17 cellular contexts compared by ENCODE assay signal in the genomic region with DNA sequence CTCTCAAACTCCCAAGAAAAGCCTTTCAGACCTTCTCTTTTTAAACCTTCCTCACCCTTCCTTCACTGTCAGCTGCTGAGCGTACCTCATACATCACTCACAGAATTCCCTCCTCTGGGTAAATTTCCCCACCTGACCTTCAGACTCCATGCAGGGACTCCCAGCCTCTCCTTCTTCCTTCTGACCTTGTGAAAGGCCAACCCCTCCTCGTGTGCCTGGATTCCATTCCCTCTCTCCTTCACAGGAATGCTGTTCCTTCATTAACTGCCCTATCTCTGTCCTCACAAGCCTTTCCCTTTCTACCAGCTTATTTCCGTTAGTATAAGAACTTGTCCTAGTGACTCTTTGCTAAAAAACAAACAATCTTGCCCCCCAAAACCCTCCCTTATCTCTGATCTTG.
A peak's percentile ranks its signal among the peaks of the same experiment; 100 is the strongest.
DNase-seq lines count a peak whose midpoint lies in the region; ATAC-seq and TF ChIP-seq lines count a peak whose summit lies in the region.
"Had no signal": no experiment of that assay in that cellular context is flagged by ENCODE, and none has a peak within 500 bp of the region (broad histone marks: within the 10 kb centered on the region; RNA-seq: fewer than 3 reads in every experiment).

No MANE protein-coding gene starts in this region.

- no peaks in the 10 kb centered on the region for H3K79me2 ChIP-seq in GM23338 (replicated peaks; ENCODE audit: insufficient read depth)

- no peaks in the 10 kb centered on the region for H3K27me3 ChIP-seq in GM23338 (ENCODE audit: insufficient read depth)
- no peaks in the 10 kb centered on the region for H3K27me3 ChIP-seq in aorta (ENCODE audit: control insufficient read depth in 1 of 2, insufficient read depth in 2 of 2, low read length in 1 of 2)
- H3K27me3 ChIP-seq: BE2C had no signal

- H3K9me3 ChIP-seq in aorta (ENCODE audit: control insufficient read depth, low read length): no peaks in the 10 kb centered on the region
- H3K9me3 ChIP-seq: A549, BE2C, HAP-1 had no signal

- H3K4me3 ChIP-seq in GM23338 (no peak overlapping the region), aorta (ENCODE audit: low read length in 2 of 2) (no peak overlapping the region)
- H3K4me3 ChIP-seq: A549, GM23248, HAP-1 had no signal

- TF ChIP-seq CTCF in GM23338 (conservative IDR thresholded peaks at IDR 0.05; ENCODE audit: low read depth in 2 of 2): no peak
- no peak for TF ChIP-seq CTCF in osteocyte (IDR thresholded peaks at IDR 0.05)

- H3K4me2 ChIP-seq in GM23338: no peak overlapping the region
- H3K4me2 ChIP-seq: A549 had no signal

- no peaks in the 10 kb centered on the region for H3F3A ChIP-seq in GM23338 (replicated peaks; ENCODE audit: low read depth)

- CTCF ChIA-PET in activated CD8-positive, alpha-beta memory T cell treated with anti-CD3 and anti-CD28 coated beads, Interleukin-2, amount 10 ng/mL, durations not matched to agents 7 days and 5 days (lab: Charles Lee): no interaction called here

- H3K9me2 ChIP-seq in GM23338 (ENCODE audit: insufficient read depth): peaks cover 13% of the 10 kb centered on the region

- WGBS in aorta, 2 donors: 65 to 67% methylated on average over 3 of the region's 3 CpGs

- H3K27ac ChIP-seq in GM23338 (ENCODE audit: low read depth): no peak overlapping the region
- no peak overlapping the region for H3K27ac ChIP-seq in aorta (ENCODE audit: low read depth in 1 of 2, low read length in 2 of 2)
- H3K27ac ChIP-seq: A549, C4-2B, GM23248 had no signal

- ATAC-seq in GM23338 (no peak), aorta (ENCODE audit: low FRiP score) (no peak)
- no peak for ATAC-seq in activated CD8-positive, alpha-beta memory T cell treated with anti-CD3 and anti-CD28 coated beads, Interleukin-2, amount 10 ng/mL, durations not matched to agents 7 days and 5 days
- ATAC-seq: A549, HepG2 had no signal

- intact Hi-C loops in aorta (cut with DNase I): no loop called here

- DNase-seq in GM23338 (ENCODE audit: low spot score) (no peak), cerebellar cortex (ENCODE audit: low spot score) (peak; percentile 79), iPS-NIHi7 (ENCODE audit: extremely low spot score) (peak; percentile 18), NCI-H524 (lab: John Stamatoyannopoulos, UW) (no peak), aorta (no peak), osteocyte (ENCODE audit: extremely low spot score, unreplicated experiment) (no peak)
- no peak for DNase-seq in activated CD8-positive, alpha-beta memory T cell treated with anti-CD3 and anti-CD28 coated beads, Interleukin-2, amount 10 ng/mL, durations not matched to agents 7 days and 5 days
- DNase-seq: BE2C; CD4-positive, alpha-beta memory T cell; DMS79; EL; GF-D8; GM23248 had no signal

- H3K36me3 ChIP-seq in GM23338 (ENCODE audit: insufficient read depth) (no peaks in the 10 kb centered on the region), aorta (ENCODE audit: control insufficient read depth in 1 of 2, insufficient read depth in 2 of 2, low read length in 1 of 2) (no peaks in the 10 kb centered on the region)
- H3K36me3 ChIP-seq: BE2C, HAP-1 had no signal

- H3K27ac Mint-ChIP-seq in GM23338 (no peak overlapping the region), osteocyte (ENCODE audit: unreplicated experiment) (no peak overlapping the region)
- H3K27ac Mint-ChIP-seq in activated CD8-positive, alpha-beta memory T cell treated with anti-CD3 and anti-CD28 coated beads, Interleukin-2, amount 10 ng/mL, durations not matched to agents 7 days and 5 days: no peak overlapping the region
- H3K27ac Mint-ChIP-seq: CD4-positive, alpha-beta memory T cell had no signal

- peak overlapping the region; percentile 75 for H2AFZ ChIP-seq in GM23338
- H2AFZ ChIP-seq: GM23248 had no signal

- H3K9me3 Mint-ChIP-seq in GM23338 (peaks cover 4% of the 10 kb centered on the region), osteocyte (ENCODE audit: unreplicated experiment) (peaks cover 3% of the 10 kb centered on the region)
- H3K9me3 Mint-ChIP-seq in activated CD8-positive, alpha-beta memory T cell treated with anti-CD3 and anti-CD28 coated beads, Interleukin-2, amount 10 ng/mL, durations not matched to agents 7 days and 5 days (ENCODE audit: low read depth): peaks cover 8% of the 10 kb centered on the region

- H3K4me1 ChIP-seq in GM23338 (ENCODE audit: insufficient read depth) (peaks cover 10% of the 10 kb centered on the region; the same call in 1 of the 2 replicates), aorta (ENCODE audit: control insufficient read depth in 1 of 2, insufficient read depth in 2 of 2, low read length in 2 of 2) (no peaks in the 10 kb centered on the region)
- H3K4me1 ChIP-seq: A549, BE2C had no signal

- H4K20me1 ChIP-seq in GM23338 (replicated peaks; ENCODE audit: insufficient read depth): no peaks in the 10 kb centered on the region

- H3K4me3 Mint-ChIP-seq in GM23338: no peak overlapping the region
- H3K4me3 Mint-ChIP-seq in osteocyte (ENCODE audit: unreplicated experiment): no peak overlapping the region
- no peak overlapping the region for H3K4me3 Mint-ChIP-seq in activated CD8-positive, alpha-beta memory T cell treated with anti-CD3 and anti-CD28 coated beads, Interleukin-2, amount 10 ng/mL, durations not matched to agents 7 days and 5 days
- H3K4me3 Mint-ChIP-seq: CD4-positive, alpha-beta memory T cell had no signal

- no peaks in the 10 kb centered on the region for H3K36me3 Mint-ChIP-seq in GM23338 (ENCODE audit: low read depth)
- no peaks in the 10 kb centered on the region for H3K36me3 Mint-ChIP-seq in osteocyte (ENCODE audit: unreplicated experiment)
- H3K36me3 Mint-ChIP-seq in activated CD8-positive, alpha-beta memory T cell treated with anti-CD3 and anti-CD28 coated beads, Interleukin-2, amount 10 ng/mL, durations not matched to agents 7 days and 5 days: no peaks in the 10 kb centered on the region
- H3K36me3 Mint-ChIP-seq: CD4-positive, alpha-beta memory T cell had no signal

- H3K27me3 Mint-ChIP-seq in GM23338 (ENCODE audit: insufficient read depth, low read depth, poor library complexity): peaks cover 1% of the 10 kb centered on the region
- H3K27me3 Mint-ChIP-seq in osteocyte (ENCODE audit: unreplicated experiment): no peaks in the 10 kb centered on the region
- no peaks in the 10 kb centered on the region for H3K27me3 Mint-ChIP-seq in activated CD8-positive, alpha-beta memory T cell treated with anti-CD3 and anti-CD28 coated beads, Interleukin-2, amount 10 ng/mL, durations not matched to agents 7 days and 5 days
- H3K27me3 Mint-ChIP-seq: CD4-positive, alpha-beta memory T cell had no signal

- H3K4me1 Mint-ChIP-seq in GM23338 (peaks cover 9% of the 10 kb centered on the region; the same call in 2 of the 3 replicates), osteocyte (ENCODE audit: unreplicated experiment) (peaks cover 14% of the 10 kb centered on the region)
- no peaks in the 10 kb centered on the region for H3K4me1 Mint-ChIP-seq in activated CD8-positive, alpha-beta memory T cell treated with anti-CD3 and anti-CD28 coated beads, Interleukin-2, amount 10 ng/mL, durations not matched to agents 7 days and 5 days
- H3K4me1 Mint-ChIP-seq: CD4-positive, alpha-beta memory T cell had no signal

TF ChIP-seq in GM23338, 12 proteins besides CTCF, POLR2A, EP300 and RAD21 (continues in another document):
- TF ChIP-seq POLR2AphosphoS5 (IDR thresholded peaks at IDR 0.05; ENCODE audit: low read depth): no peak
- TF ChIP-seq NANOG (IDR thresholded peaks at IDR 0.05; ENCODE audit: borderline replicate concordance): no peak
- TF ChIP-seq EZH2phosphoT487 (IDR thresholded peaks at IDR 0.05; ENCODE audit: unreplicated experiment): no peak
- TF ChIP-seq ZNF114 (CRISPR knock-in tag; IDR thresholded peaks at IDR 0.05): no peak
- TF ChIP-seq ZNF331 (CRISPR knock-in tag; IDR thresholded peaks at IDR 0.05; ENCODE audit: low read depth): no peak
- TF ChIP-seq, protein P1, sequence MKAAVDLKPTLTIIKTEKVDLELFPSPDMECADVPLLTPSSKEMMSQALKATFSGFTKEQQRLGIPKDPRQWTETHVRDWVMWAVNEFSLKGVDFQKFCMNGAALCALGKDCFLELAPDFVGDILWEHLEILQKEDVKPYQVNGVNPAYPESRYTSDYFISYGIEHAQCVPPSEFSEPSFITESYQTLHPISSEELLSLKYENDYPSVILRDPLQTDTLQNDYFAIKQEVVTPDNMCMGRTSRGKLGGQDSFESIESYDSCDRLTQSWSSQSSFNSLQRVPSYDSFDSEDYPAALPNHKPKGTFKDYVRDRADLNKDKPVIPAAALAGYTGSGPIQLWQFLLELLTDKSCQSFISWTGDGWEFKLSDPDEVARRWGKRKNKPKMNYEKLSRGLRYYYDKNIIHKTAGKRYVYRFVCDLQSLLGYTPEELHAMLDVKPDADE (IDR thresholded peaks at IDR 0.05): no peak
- TF ChIP-seq EZH2 (IDR thresholded peaks at IDR 0.05; ENCODE audit: low read depth, unreplicated experiment): no peak
- TF ChIP-seq, protein P2, sequence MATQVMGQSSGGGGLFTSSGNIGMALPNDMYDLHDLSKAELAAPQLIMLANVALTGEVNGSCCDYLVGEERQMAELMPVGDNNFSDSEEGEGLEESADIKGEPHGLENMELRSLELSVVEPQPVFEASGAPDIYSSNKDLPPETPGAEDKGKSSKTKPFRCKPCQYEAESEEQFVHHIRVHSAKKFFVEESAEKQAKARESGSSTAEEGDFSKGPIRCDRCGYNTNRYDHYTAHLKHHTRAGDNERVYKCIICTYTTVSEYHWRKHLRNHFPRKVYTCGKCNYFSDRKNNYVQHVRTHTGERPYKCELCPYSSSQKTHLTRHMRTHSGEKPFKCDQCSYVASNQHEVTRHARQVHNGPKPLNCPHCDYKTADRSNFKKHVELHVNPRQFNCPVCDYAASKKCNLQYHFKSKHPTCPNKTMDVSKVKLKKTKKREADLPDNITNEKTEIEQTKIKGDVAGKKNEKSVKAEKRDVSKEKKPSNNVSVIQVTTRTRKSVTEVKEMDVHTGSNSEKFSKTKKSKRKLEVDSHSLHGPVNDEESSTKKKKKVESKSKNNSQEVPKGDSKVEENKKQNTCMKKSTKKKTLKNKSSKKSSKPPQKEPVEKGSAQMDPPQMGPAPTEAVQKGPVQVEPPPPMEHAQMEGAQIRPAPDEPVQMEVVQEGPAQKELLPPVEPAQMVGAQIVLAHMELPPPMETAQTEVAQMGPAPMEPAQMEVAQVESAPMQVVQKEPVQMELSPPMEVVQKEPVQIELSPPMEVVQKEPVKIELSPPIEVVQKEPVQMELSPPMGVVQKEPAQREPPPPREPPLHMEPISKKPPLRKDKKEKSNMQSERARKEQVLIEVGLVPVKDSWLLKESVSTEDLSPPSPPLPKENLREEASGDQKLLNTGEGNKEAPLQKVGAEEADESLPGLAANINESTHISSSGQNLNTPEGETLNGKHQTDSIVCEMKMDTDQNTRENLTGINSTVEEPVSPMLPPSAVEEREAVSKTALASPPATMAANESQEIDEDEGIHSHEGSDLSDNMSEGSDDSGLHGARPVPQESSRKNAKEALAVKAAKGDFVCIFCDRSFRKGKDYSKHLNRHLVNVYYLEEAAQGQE (IDR thresholded peaks at IDR 0.05; ENCODE audit: unreplicated experiment): no peak

Comparison
In these comparisons a context has a peak if more than half of its experiments do, and no peak if none do; other contexts are left out.
1. DNase-seq: peak in cerebellar cortex (single experiment) and iPS-NIHi7 (single experiment); none in GM23338 (single experiment), NCI-H524 (0 of 2), aorta (0 of 2), osteocyte (single experiment) and activated CD8-positive, alpha-beta memory T cell treated with anti-CD3 and anti-CD28 coated beads, Interleukin-2, amount 10 ng/mL, durations not matched to agents 7 days and 5 days (single experiment).